In genomic region chr7:70426249-70426880, GRCh38 we compare ENCODE assay signal across 19 cellular contexts.
A peak's percentile ranks its signal among the peaks of the same experiment; 100 is the strongest.
DNase-seq lines count a peak whose midpoint lies in the region; ATAC-seq, FAIRE-seq and TF ChIP-seq lines count a peak whose summit lies in the region.
"Had no signal": no experiment of that assay in that cellular context is flagged by ENCODE, and none has a peak within 500 bp of the region (broad histone marks: within the 10 kb centered on the region; RNA-seq: fewer than 3 reads in every experiment).

No MANE protein-coding gene starts in this region.

- peak; percentile 55 for ATAC-seq in GM19328 (IDR thresholded peaks at IDR 0.05; ENCODE audit: unreplicated experiment)
- peak; percentile 70 for ATAC-seq in HG03039 (IDR thresholded peaks at IDR 0.05; ENCODE audit: unreplicated experiment)
- ATAC-seq: body of pancreas, gastroesophageal sphincter, HCT116 had no signal

- FAIRE-seq in GM12892 (lab: Jason Lieb, UNC) = no peak

- DNase-seq in DMS79 treated with DMSO at 0.1 percent for 48 hours (lab: John Stamatoyannopoulos, UW) (peak; percentile 80), NCI-H526 (lab: John Stamatoyannopoulos, UW) (peak; percentile 53 to 65), GM13976 (ENCODE audit: low spot score) (no peak), NCI-H2227 (lab: John Stamatoyannopoulos, UW; ENCODE audit: unreplicated experiment) (no peak), GM12892 (ENCODE audit: insufficient read length) (no peak)
- DNase-seq in central memory CD4-positive, alpha-beta T cell = no peak
- DNase-seq: activated CD4-positive, alpha-beta T cell treated with anti-CD3 and anti-CD28 coated beads for 48 hours; activated naive CD4-positive, alpha-beta T cell treated with anti-CD3 and anti-CD28 coated beads, Interleukin-2, amount 10 ng/mL, durations not matched to agents 7 days and 5 days; activated T-cell treated with anti-CD3 and anti-CD28 coated beads for 4 hours; body of pancreas; CD4-positive, alpha-beta T cell; Kasumi-1; NCI-H1694; NCI-H774; stimulated activated naive CD4-positive, alpha-beta T cell treated with Interleukin-2 at 50 U/mL for 16 hours had no signal

- no peak for TF ChIP-seq CTCF in GM13976 (IDR thresholded peaks at IDR 0.05; ENCODE audit: borderline replicate concordance, control extremely low read depth, extremely low read depth, insufficient read depth, missing control alignments)

- no peak for TF ChIP-seq POLR2A in GM12892 (IDR thresholded peaks at IDR 0.05; ENCODE audit: low read depth, low read length)

- in situ Hi-C loops in GM13976 (cut with MboI; ENCODE audit: low sequenced_read_pairs, unreplicated experiment) = no loop called here

Comparison
In these comparisons a context has a peak if more than half of its experiments do, and no peak if none do; other contexts are left out.
1. DNase-seq: peak in DMS79 treated with DMSO at 0.1 percent for 48 hours (single experiment) and NCI-H526 (2 of 2); none in GM13976 (single experiment), central memory CD4-positive, alpha-beta T cell (single experiment), NCI-H2227 (single experiment) and GM12892 (single experiment).